ENCODE assay signal across 20 cellular contexts in the genomic region with DNA sequence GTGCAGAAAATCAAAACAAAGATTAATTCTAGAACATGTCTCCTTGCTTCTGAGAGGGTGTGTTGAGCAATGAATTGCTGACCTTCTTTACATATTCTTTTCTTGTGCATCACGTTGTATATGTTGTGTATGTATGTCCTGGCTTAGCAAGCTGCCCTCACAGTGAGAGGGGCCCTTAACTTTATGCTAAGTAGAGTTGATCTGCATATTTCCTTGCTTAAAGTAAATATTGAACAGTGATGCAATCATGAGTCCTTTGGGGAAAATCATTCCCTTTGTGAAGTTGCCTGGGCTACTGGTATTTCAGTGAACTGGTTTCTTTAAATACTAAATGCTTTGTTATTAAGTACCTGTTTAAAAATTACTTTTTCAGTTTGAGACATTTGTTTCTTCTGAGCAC.
A peak's percentile ranks its signal among the peaks of the same experiment; 100 is the strongest.
DNase-seq lines count a peak whose midpoint lies in the region; ATAC-seq, FAIRE-seq and TF ChIP-seq lines count a peak whose summit lies in the region.
"Had no signal": no experiment of that assay in that cellular context is flagged by ENCODE, and none has a peak within 500 bp of the region (broad histone marks: within the 10 kb centered on the region; RNA-seq: fewer than 3 reads in every experiment).

No MANE protein-coding gene starts in this region.

- no peak overlapping the region for H4K8ac ChIP-seq in H1 (ENCODE audit: extremely low read depth, insufficient read depth, low read length)

- no peaks in the 10 kb centered on the region for H3K79me1 ChIP-seq in H1 (ENCODE audit: low read depth, low read length)

- H3K4me2 ChIP-seq in H1 (ENCODE audit: insufficient read depth in 1 of 2, low read depth in 2 of 2, low read length in 2 of 2), result no peak overlapping the region
- H3K4me2 ChIP-seq: BLaER1 had no signal

- H3K4me3 ChIP-seq in HAP-1 (no peak overlapping the region), H1 (ENCODE audit: extremely low read depth in 1 of 4, insufficient read depth in 2 of 4, low read depth in 3 of 4, low read length in 4 of 4) (no peak overlapping the region), skeletal muscle cell (ENCODE audit: low read depth, low read length) (no peak overlapping the region)
- H3K4me3 ChIP-seq: BLaER1 had no signal

- 73% methylated on average over 1 of the region's 1 CpG; no CpG with 5 or more reads in 1 of the 2 experiments for WGBS in H1 (ENCODE audit: extremely low coverage in 1 of 2, insufficient coverage in 1 of 2, insufficient read length in 1 of 2, insufficient replicate concordance in 2 of 2, low coverage in 1 of 2, low lambda C conversion rate in 2 of 2, missing lambda C conversion rate in 1 of 2), 2 experiments

- H2BK12ac ChIP-seq in H1 (ENCODE audit: low read depth, low read length), result no peak overlapping the region

- CTCF ChIA-PET in H1 (lab: Charles Lee; ENCODE audit: partially characterized antibody), result no interaction called here

- H4K20me1 ChIP-seq in H1 (replicated peaks in 1 of 2; ENCODE audit: control insufficient read depth in 1 of 2, insufficient read depth in 2 of 2, low read length in 2 of 2), result no peaks in the 10 kb centered on the region
- H4K20me1 ChIP-seq: BLaER1 had no signal

- H2AK5ac ChIP-seq in H1 (ENCODE audit: low read depth, low read length), result no peak overlapping the region

- no peak overlapping the region for H3K9ac ChIP-seq in H1 (replicated peaks in 1 of 4; ENCODE audit: extremely low read depth in 1 of 4, low read depth in 3 of 4, low read length in 3 of 4)
- H3K9ac ChIP-seq: BLaER1 had no signal

- H3K23me2 ChIP-seq in H1 (ENCODE audit: low read depth, low read length), result no peaks in the 10 kb centered on the region

- no peak overlapping the region for H2BK15ac ChIP-seq in H1 (ENCODE audit: low read length)

- no peak overlapping the region for H3K14ac ChIP-seq in H1 (ENCODE audit: insufficient read length)

- TF ChIP-seq CTCF in H1 (IDR thresholded peaks at IDR 0.05; ENCODE audit: control extremely low read depth in 1 of 3, insufficient read depth in 1 of 3, low read depth in 1 of 3, low read length in 3 of 3), result no peak

- H3K79me2 ChIP-seq in H1 (ENCODE audit: control insufficient read depth in 1 of 2, insufficient read depth in 2 of 2, low read length in 2 of 2), result no peaks in the 10 kb centered on the region

- in situ Hi-C loops in HAP-1 (cut with MboI; ENCODE audit: low sequenced_read_pairs), result no loop called here

- no peak for FAIRE-seq in H1 (lab: Jason Lieb, UNC)
- FAIRE-seq: HTR-8/SVneo had no signal

- H3K27ac ChIP-seq in H1 (ENCODE audit: low read depth, low read length), result no peak overlapping the region
- H3K27ac ChIP-seq: BLaER1 had no signal

- no peak overlapping the region for H2AFZ ChIP-seq in H1 (ENCODE audit: low read length)

- H3K18ac ChIP-seq in H1 (ENCODE audit: extremely low read depth, low read length), result no peak overlapping the region

- H3K4me1 ChIP-seq in HAP-1, result peaks cover 6% of the 10 kb centered on the region
- no peaks in the 10 kb centered on the region for H3K4me1 ChIP-seq in H1 (replicated peaks in 1 of 4; ENCODE audit: control insufficient read depth in 3 of 4, insufficient read depth in 4 of 4, low read length in 3 of 4)

- no peaks in the 10 kb centered on the region for H3K27me3 ChIP-seq in HAP-1 (ENCODE audit: low read depth)
- no peaks in the 10 kb centered on the region for H3K27me3 ChIP-seq in H1 (replicated peaks in 1 of 4; ENCODE audit: control insufficient read depth in 3 of 4, extremely low read depth in 1 of 4, insufficient read depth in 3 of 4, low read length in 3 of 4)
- H3K27me3 ChIP-seq: BLaER1 had no signal

- TF ChIP-seq RAD21 in H1 (IDR thresholded peaks at IDR 0.05 in 1 of 2, conservative IDR thresholded peaks at IDR 0.05 in 1 of 2; ENCODE audit: low read depth in 2 of 2, low read length in 2 of 2), result no peak

- H4K5ac ChIP-seq in H1 (ENCODE audit: insufficient read length, low read depth, low read length), result no peak overlapping the region

- no peak for TF ChIP-seq POLR2A in H1 (IDR thresholded peaks at IDR 0.05; ENCODE audit: control extremely low read depth in 1 of 2, low read depth in 2 of 2, low read length in 2 of 2)

- H3K4ac ChIP-seq in H1 (replicated peaks; ENCODE audit: insufficient read length, low read depth, low read length), result no peak overlapping the region

- ATAC-seq in GM21423 (IDR thresholded peaks at IDR 0.05; ENCODE audit: unreplicated experiment), result no peak
- ATAC-seq: Panc1, SK-N-SH treated with all-trans-retinoic acid at 6 μM for 48 hours had no signal

- no peak overlapping the region for H4K91ac ChIP-seq in H1 (replicated peaks; ENCODE audit: insufficient read length, low read length)

- TF ChIP-seq EP300 in H1 (IDR thresholded peaks at IDR 0.05; ENCODE audit: borderline replicate concordance in 1 of 2, low read depth in 2 of 2, low read length in 2 of 2), result no peak

- H3K56ac ChIP-seq in H1 (replicated peaks; ENCODE audit: insufficient read length, low read depth, low read length), result no peak overlapping the region

- H3K9me3 ChIP-seq in HAP-1 (no peaks in the 10 kb centered on the region), H1 (ENCODE audit: insufficient read depth in 2 of 2, low read depth in 1 of 2, low read length in 1 of 2) (no peaks in the 10 kb centered on the region)

- H3K23ac ChIP-seq in H1 (ENCODE audit: insufficient read length), result no peak overlapping the region

- no peak overlapping the region for H2BK20ac ChIP-seq in H1 (ENCODE audit: low read length)

- no peak overlapping the region for H2BK5ac ChIP-seq in H1 (ENCODE audit: low read depth, low read length)

- DNase-seq in HAP-1 (ENCODE audit: low spot score in 2 of 2), result peak; percentile 3 to 19
- DNase-seq in NCI-H69 (lab: John Stamatoyannopoulos, UW), result peak; percentile 77
- DNase-seq in H1 (ENCODE audit: low read depth in 1 of 2, low spot score in 2 of 2), result no peak
- peak; percentile 3 for DNase-seq in skeletal muscle cell (ENCODE audit: low read depth)
- DNase-seq in foreskin melanocyte, result no peak
- no peak for DNase-seq in ureter (ENCODE audit: low spot score)
- DNase-seq: CD4-positive, alpha-beta T cell; COR-L47; Kasumi-1; NCI-H1694 treated with DMSO at 0.1 percent for 48 hours; NCI-H2081 treated with DMSO at 0.1 percent for 48 hours; NCI-H510A; NCI-H748 treated with DMSO at 0.1 percent for 48 hours; NK-92 treated with Interleukin-12 subunit alpha and Interleukin-12 subunit beta, amount 100 ng/mL, for 24 hours; SIG-M5 had no signal

- POLR2A ChIA-PET in H1 (lab: Charles Lee; ENCODE audit: partially characterized antibody), result no interaction called here

- H3K36me3 ChIP-seq in HAP-1 (replicated peaks) (no peaks in the 10 kb centered on the region), H1 (ENCODE audit: control insufficient read depth in 2 of 4, insufficient read depth in 4 of 4, low read length in 3 of 4) (no peaks in the 10 kb centered on the region)
- H3K36me3 ChIP-seq: BLaER1 had no signal

- H2BK120ac ChIP-seq in H1 (replicated peaks; ENCODE audit: low read depth, low read length), result no peak overlapping the region

TF ChIP-seq in H1, 55 proteins besides CTCF, POLR2A, EP300 and RAD21:
- TF ChIP-seq, protein P1, sequence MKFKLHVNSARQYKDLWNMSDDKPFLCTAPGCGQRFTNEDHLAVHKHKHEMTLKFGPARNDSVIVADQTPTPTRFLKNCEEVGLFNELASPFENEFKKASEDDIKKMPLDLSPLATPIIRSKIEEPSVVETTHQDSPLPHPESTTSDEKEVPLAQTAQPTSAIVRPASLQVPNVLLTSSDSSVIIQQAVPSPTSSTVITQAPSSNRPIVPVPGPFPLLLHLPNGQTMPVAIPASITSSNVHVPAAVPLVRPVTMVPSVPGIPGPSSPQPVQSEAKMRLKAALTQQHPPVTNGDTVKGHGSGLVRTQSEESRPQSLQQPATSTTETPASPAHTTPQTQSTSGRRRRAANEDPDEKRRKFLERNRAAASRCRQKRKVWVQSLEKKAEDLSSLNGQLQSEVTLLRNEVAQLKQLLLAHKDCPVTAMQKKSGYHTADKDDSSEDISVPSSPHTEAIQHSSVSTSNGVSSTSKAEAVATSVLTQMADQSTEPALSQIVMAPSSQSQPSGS (IDR thresholded peaks at IDR 0.05; ENCODE audit: low read length), result no peak
- 0 out of 2 replicates have a peak, but pooled peaks have one; percentile 10 for TF ChIP-seq CEBPB (IDR thresholded peaks at IDR 0.05; ENCODE audit: low read depth, low read length)

Comparison
In these comparisons a context has a peak if more than half of its experiments do, and no peak if none do; other contexts are left out.
1. DNase-seq: peak in HAP-1 (2 of 2), NCI-H69 (single experiment) and skeletal muscle cell (single experiment); none in H1 (0 of 2), foreskin melanocyte (single experiment) and ureter (single experiment).